Comparison of ENCODE assay signal across 13 cellular contexts in the genomic region with DNA sequence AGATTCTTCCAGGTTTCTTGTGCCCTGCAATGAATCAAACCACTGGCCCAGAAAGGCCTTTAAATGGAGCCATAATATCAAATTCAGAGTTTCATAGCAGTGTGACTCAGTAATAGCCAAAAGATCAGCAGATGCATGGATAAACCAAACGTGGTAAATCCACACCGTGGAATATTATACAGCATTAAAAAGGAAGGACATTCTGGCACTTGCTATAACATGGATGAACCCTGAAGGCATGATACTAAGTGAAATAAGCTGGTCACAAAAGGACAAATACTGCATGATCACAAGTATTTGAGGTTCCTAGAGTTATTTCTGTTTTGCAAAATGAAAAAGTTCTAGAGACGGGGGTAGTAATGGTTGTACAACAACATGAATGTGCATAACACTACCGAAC.
A peak's percentile ranks its signal among the peaks of the same experiment; 100 is the strongest.
DNase-seq lines count a peak whose midpoint lies in the region; ATAC-seq, FAIRE-seq and TF ChIP-seq lines count a peak whose summit lies in the region.
"Had no signal": no experiment of that assay in that cellular context is flagged by ENCODE, and none has a peak within 500 bp of the region (broad histone marks: within the 10 kb centered on the region; RNA-seq: fewer than 3 reads in every experiment).

No MANE protein-coding gene starts in this region.

- no peaks in the 10 kb centered on the region for H4K20me1 ChIP-seq in OCI-LY3 (ENCODE audit: insufficient read depth, low read length)

- DNase-seq in activated T-helper 1 cell treated with anti-CD3 and anti-CD28 coated beads, Interleukin-12 subunit alpha, Interleukin-12 subunit beta, Interleukin-2, Interleukin-4 antibody, amounts not matched to agents 30 ng/mL and 10 ng/mL and 1 ng/mL, durations not matched to agents 14 hours and 24 hours and 36 hours (ENCODE audit: low spot score), result no peak
- DNase-seq in kidney (no peak), NCI-H524 (lab: John Stamatoyannopoulos, UW) (no peak)
- DNase-seq in stimulated activated naive B cell treated with anti-CD40 and anti-IgM and Interleukin-4, amounts not matched to agents 10 μg/mL and 1 μg/mL and 100 μg/mL, for 72 hours, result no peak
- DNase-seq: activated gamma-delta T cell, COR-L47, NCI-H1436, nucleus accumbens had no signal

- H3K4me2 ChIP-seq in OCI-LY3 (ENCODE audit: low read length), result peak overlapping the region; percentile 69; the same call in 1 of the 2 replicates

- H3K9me3 ChIP-seq in OCI-LY3 (ENCODE audit: insufficient read depth, low read length) (0 out of 2 replicates have a peak, but pooled peaks cover 2% of the 10 kb centered on the region), kidney (ENCODE audit: control insufficient read depth in 1 of 2, low read length in 2 of 2) (no peaks in the 10 kb centered on the region)

- H3K79me2 ChIP-seq in OCI-LY3 (ENCODE audit: low read length), result no peaks in the 10 kb centered on the region

- no peaks in the 10 kb centered on the region for H3K36me3 ChIP-seq in OCI-LY3 (replicated peaks; ENCODE audit: low read depth, low read length)
- H3K36me3 ChIP-seq in kidney (ENCODE audit: control insufficient read depth in 1 of 2, insufficient read depth in 2 of 2, low read length in 2 of 2), result no peaks in the 10 kb centered on the region

- TF ChIP-seq CTCF in OCI-LY3 (IDR thresholded peaks at IDR 0.05; ENCODE audit: low read depth, low read length) (no peak), kidney (IDR thresholded peaks at IDR 0.05; ENCODE audit: borderline replicate concordance, extremely low read depth, insufficient read depth) (no peak)

- H3K27ac Mint-ChIP-seq in activated T-helper 1 cell treated with anti-CD3 and anti-CD28 coated beads, Interleukin-12 subunit alpha, Interleukin-12 subunit beta, Interleukin-2, Interleukin-4 antibody, amounts not matched to agents 30 ng/mL and 10 ng/mL and 1 ng/mL, durations not matched to agents 14 hours and 24 hours and 36 hours, result peak overlapping the region; percentile 95
- peak overlapping the region; percentile 98 for H3K27ac Mint-ChIP-seq in stimulated activated naive B cell treated with anti-CD40 and anti-IgM and Interleukin-4, amounts not matched to agents 10 μg/mL and 1 μg/mL and 100 μg/mL, for 72 hours

- H3K4me3 ChIP-seq in OCI-LY3 (ENCODE audit: low read length) (no peak overlapping the region), kidney (ENCODE audit: low read length in 2 of 2) (no peak overlapping the region)

- FAIRE-seq in kidney (lab: Jason Lieb, UNC), result no peak
- FAIRE-seq: islet of Langerhans had no signal

- H3K4me1 ChIP-seq in OCI-LY3 (ENCODE audit: low read length) (peaks cover 74% of the 10 kb centered on the region), kidney (ENCODE audit: control insufficient read depth in 1 of 2, insufficient read depth in 1 of 2, low read depth in 1 of 2, low read length in 2 of 2) (peaks cover 42 to 43% of the 10 kb centered on the region in 2 donors)

- H3K27ac ChIP-seq in OCI-LY3 (ENCODE audit: low read length) (peak overlapping the region; percentile 80; the same call in 1 of the 2 replicates), kidney (ENCODE audit: low read depth in 2 of 2, low read length in 2 of 2) (peak overlapping the region; percentile 89 to 98)

- no peaks in the 10 kb centered on the region for H3K27me3 Mint-ChIP-seq in activated T-helper 1 cell treated with anti-CD3 and anti-CD28 coated beads, Interleukin-12 subunit alpha, Interleukin-12 subunit beta, Interleukin-2, Interleukin-4 antibody, amounts not matched to agents 30 ng/mL and 10 ng/mL and 1 ng/mL, durations not matched to agents 14 hours and 24 hours and 36 hours (ENCODE audit: insufficient read depth)
- no peaks in the 10 kb centered on the region for H3K27me3 Mint-ChIP-seq in stimulated activated naive B cell treated with anti-CD40 and anti-IgM and Interleukin-4, amounts not matched to agents 10 μg/mL and 1 μg/mL and 100 μg/mL, for 72 hours

- intact Hi-C loops in activated T-helper 1 cell treated with anti-CD3 and anti-CD28 coated beads, Interleukin-12 subunit alpha, Interleukin-12 subunit beta, Interleukin-2, Interleukin-4 antibody, amounts not matched to agents 30 ng/mL and 10 ng/mL and 1 ng/mL, durations not matched to agents 14 hours and 24 hours and 36 hours (cut with micrococcal nuclease), result no loop called here
- intact Hi-C loops in kidney (cut with DNase I), result loop anchor here (10.0 kb wide), 1 partner anchor 374 kb away; a partner anchor contains a TSS

- no peak overlapping the region for H3K4me3 Mint-ChIP-seq in activated T-helper 1 cell treated with anti-CD3 and anti-CD28 coated beads, Interleukin-12 subunit alpha, Interleukin-12 subunit beta, Interleukin-2, Interleukin-4 antibody, amounts not matched to agents 30 ng/mL and 10 ng/mL and 1 ng/mL, durations not matched to agents 14 hours and 24 hours and 36 hours
- no peak overlapping the region for H3K4me3 Mint-ChIP-seq in stimulated activated naive B cell treated with anti-CD40 and anti-IgM and Interleukin-4, amounts not matched to agents 10 μg/mL and 1 μg/mL and 100 μg/mL, for 72 hours

- H2AFZ ChIP-seq in OCI-LY3 (ENCODE audit: low read depth, low read length), result no peak overlapping the region

- peak overlapping the region; percentile 51; the same call in 1 of the 2 replicates for H3K9ac ChIP-seq in OCI-LY3 (ENCODE audit: low read length)
- peak overlapping the region in 1 of 2 donors; percentile 70 for H3K9ac ChIP-seq in kidney (ENCODE audit: low read length in 2 of 2)

- peaks cover 23% of the 10 kb centered on the region for H3K36me3 Mint-ChIP-seq in activated T-helper 1 cell treated with anti-CD3 and anti-CD28 coated beads, Interleukin-12 subunit alpha, Interleukin-12 subunit beta, Interleukin-2, Interleukin-4 antibody, amounts not matched to agents 30 ng/mL and 10 ng/mL and 1 ng/mL, durations not matched to agents 14 hours and 24 hours and 36 hours (ENCODE audit: low read depth)
- H3K36me3 Mint-ChIP-seq in stimulated activated naive B cell treated with anti-CD40 and anti-IgM and Interleukin-4, amounts not matched to agents 10 μg/mL and 1 μg/mL and 100 μg/mL, for 72 hours, result peaks cover 0 to 7% of the 10 kb centered on the region in 2 donors

- peaks cover 5% of the 10 kb centered on the region for H3K9me3 Mint-ChIP-seq in activated T-helper 1 cell treated with anti-CD3 and anti-CD28 coated beads, Interleukin-12 subunit alpha, Interleukin-12 subunit beta, Interleukin-2, Interleukin-4 antibody, amounts not matched to agents 30 ng/mL and 10 ng/mL and 1 ng/mL, durations not matched to agents 14 hours and 24 hours and 36 hours
- no peaks in the 10 kb centered on the region for H3K9me3 Mint-ChIP-seq in stimulated activated naive B cell treated with anti-CD40 and anti-IgM and Interleukin-4, amounts not matched to agents 10 μg/mL and 1 μg/mL and 100 μg/mL, for 72 hours

- peaks cover 85% of the 10 kb centered on the region for H3K4me1 Mint-ChIP-seq in activated T-helper 1 cell treated with anti-CD3 and anti-CD28 coated beads, Interleukin-12 subunit alpha, Interleukin-12 subunit beta, Interleukin-2, Interleukin-4 antibody, amounts not matched to agents 30 ng/mL and 10 ng/mL and 1 ng/mL, durations not matched to agents 14 hours and 24 hours and 36 hours (ENCODE audit: low read depth)
- H3K4me1 Mint-ChIP-seq in stimulated activated naive B cell treated with anti-CD40 and anti-IgM and Interleukin-4, amounts not matched to agents 10 μg/mL and 1 μg/mL and 100 μg/mL, for 72 hours, result peaks cover 54 to 78% of the 10 kb centered on the region in 2 donors

- H3K27me3 ChIP-seq in OCI-LY3 (ENCODE audit: low read depth, low read length), result no peaks in the 10 kb centered on the region

- ATAC-seq in stimulated activated naive B cell treated with anti-CD40 and anti-IgM and Interleukin-4, amounts not matched to agents 10 μg/mL and 1 μg/mL and 100 μg/mL, for 72 hours (replicated peaks), result no peak
- no peak for ATAC-seq in HG03280 (IDR thresholded peaks at IDR 0.05; ENCODE audit: unreplicated experiment)
- no peak for ATAC-seq in GM21515 (IDR thresholded peaks at IDR 0.05; ENCODE audit: unreplicated experiment)
- no peak for ATAC-seq in GM18867 (IDR thresholded peaks at IDR 0.05; ENCODE audit: unreplicated experiment)
